ENCODE assay signal across 11 cellular contexts in the genomic region with DNA sequence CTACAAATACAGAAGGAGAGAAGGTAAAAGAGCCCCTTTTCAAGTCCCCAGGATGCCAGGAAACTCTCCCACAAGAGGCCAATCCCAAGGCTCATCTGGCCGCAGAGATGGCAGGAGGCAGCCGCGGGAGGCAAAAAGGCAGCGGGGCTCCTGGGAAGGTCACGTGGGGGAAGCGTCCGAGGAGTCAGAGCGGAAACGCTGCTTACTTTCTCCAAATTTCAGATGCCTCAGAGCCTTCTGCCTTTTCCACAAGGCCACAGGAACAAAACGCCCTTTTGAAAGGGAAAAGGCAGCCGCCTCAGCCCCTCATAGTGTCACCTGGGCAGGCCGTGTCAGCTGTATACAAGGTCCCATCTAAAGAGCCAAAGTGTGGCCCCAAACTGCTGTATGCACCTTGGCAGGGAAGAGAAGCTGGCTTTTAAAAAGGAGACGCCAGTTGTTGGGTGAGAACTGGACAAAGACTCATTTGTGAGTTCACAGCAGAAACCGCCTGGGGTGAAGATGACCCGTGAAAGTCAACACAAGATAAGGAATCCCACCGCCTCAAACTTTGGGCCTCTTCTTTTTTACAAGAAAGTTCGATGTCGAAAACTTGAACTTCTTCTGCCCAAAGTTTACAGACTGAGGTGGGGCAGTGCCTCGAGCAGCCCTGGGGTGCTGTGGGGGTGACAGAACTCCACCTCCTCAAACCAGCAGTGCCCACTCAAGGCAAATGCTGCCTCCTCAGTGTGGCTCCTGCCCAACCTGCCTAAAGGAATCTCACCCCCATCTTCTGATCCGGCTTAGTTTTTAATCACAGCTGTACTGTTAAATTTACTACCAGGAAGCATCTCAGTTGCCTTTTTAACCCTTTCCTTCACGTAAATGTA. TPM values are rescaled to one million over a fixed set of nuclear protein-coding genes. Genes with fewer than 3 reads are reported as not detected.
DNase-seq lines count a peak whose midpoint lies in the region; ATAC-seq and TF ChIP-seq lines count a peak whose summit lies in the region.
"Had no signal": no experiment of that assay in that cellular context is flagged by ENCODE, and none has a peak within 500 bp of the region (broad histone marks: within the 10 kb centered on the region; RNA-seq: fewer than 3 reads in every experiment).

No MANE protein-coding gene starts in this region.

- no peaks in the 10 kb centered on the region for H3K27me3 Mint-ChIP-seq in memory B cell

- no peaks in the 10 kb centered on the region for H3K9me3 Mint-ChIP-seq in activated naive CD4-positive, alpha-beta T cell treated with anti-CD3 and anti-CD28 coated beads, Interleukin-2, amount 50 U/mL, for 72 hours
- no peaks in the 10 kb centered on the region for H3K9me3 Mint-ChIP-seq in memory B cell

- peaks cover 15% of the 10 kb centered on the region for H3K4me1 Mint-ChIP-seq in memory B cell

- no peaks in the 10 kb centered on the region for H3K9me3 ChIP-seq in tibial nerve
- H3K9me3 ChIP-seq: upper lobe of left lung had no signal

- H3K27ac Mint-ChIP-seq in activated naive CD4-positive, alpha-beta T cell treated with anti-CD3 and anti-CD28 coated beads, Interleukin-2, amount 50 U/mL, for 72 hours: peak overlapping the region; percentile 68 to 78
- H3K27ac Mint-ChIP-seq in memory B cell: peak overlapping the region; percentile 72

- no peak for DNase-seq in activated naive CD4-positive, alpha-beta T cell treated with anti-CD3 and anti-CD28 coated beads, Interleukin-2, amount 50 U/mL, for 72 hours (ENCODE audit: low spot score in 2 of 2)
- no peak for DNase-seq in activated naive CD4-positive, alpha-beta T cell treated with Interleukin-2 at 50 U/mL for 16 hours
- peak; percentile 48 for DNase-seq in astrocyte of the spinal cord (ENCODE audit: low read depth, low spot score)
- no peak for DNase-seq in memory B cell (ENCODE audit: low spot score in 2 of 2)
- DNase-seq in tibial nerve (ENCODE audit: low spot score in 2 of 2): no peak
- DNase-seq in cortex of kidney (lab: John Stamatoyannopoulos, UW): no peak
- no peak for DNase-seq in medulla oblongata (ENCODE audit: extremely low spot score)
- no peak for DNase-seq in kidney glomerular epithelial cell (lab: John Stamatoyannopoulos, UW)
- DNase-seq: activated T-cell treated with anti-CD3 and anti-CD28 coated beads, Interleukin-2, amount 50 U/mL, for 48 hours; NCI-H774 had no signal

- 67 to 70% methylated on average over 21 of the region's 21 CpGs for WGBS in tibial nerve, 2 donors

- no peak for ATAC-seq in activated naive CD4-positive, alpha-beta T cell treated with anti-CD3 and anti-CD28 coated beads, Interleukin-2, amount 50 U/mL, for 72 hours
- ATAC-seq in memory B cell (ENCODE audit: low read depth): no peak

- H3K27me3 ChIP-seq in tibial nerve: no peaks in the 10 kb centered on the region
- H3K27me3 ChIP-seq: upper lobe of left lung had no signal

- H3K36me3 Mint-ChIP-seq in activated naive CD4-positive, alpha-beta T cell treated with anti-CD3 and anti-CD28 coated beads, Interleukin-2, amount 50 U/mL, for 72 hours: peaks cover 31 to 50% of the 10 kb centered on the region in 2 donors
- peaks cover 51% of the 10 kb centered on the region for H3K36me3 Mint-ChIP-seq in memory B cell

- H3K4me1 ChIP-seq in tibial nerve: peaks cover 0 to 43% (median 3%) of the 10 kb centered on the region in 4 donors

- in situ Hi-C loops in astrocyte of the spinal cord (cut with HindIII; ENCODE audit: low sequenced_read_pairs): no loop called here

- no peak for TF ChIP-seq POLR2A in tibial nerve (IDR thresholded peaks at IDR 0.05)

- H3K4me3 ChIP-seq in astrocyte of the spinal cord (ENCODE audit: low read depth, low read length): no peak overlapping the region
- H3K4me3 ChIP-seq in tibial nerve: no peak overlapping the region
- H3K4me3 ChIP-seq: upper lobe of left lung had no signal

- no peak overlapping the region for H3K4me3 Mint-ChIP-seq in memory B cell

- no peak for TF ChIP-seq EP300 in tibial nerve (IDR thresholded peaks at IDR 0.05)

- H3K36me3 ChIP-seq in tibial nerve: peaks cover 0 to 98% (median 35%) of the 10 kb centered on the region in 3 donors

- H3K27ac ChIP-seq in tibial nerve: peak overlapping the region in 3 of 4 donors; percentile 56 to 73 (median 58)

- TF ChIP-seq CTCF in astrocyte of the spinal cord (IDR thresholded peaks at IDR 0.05; ENCODE audit: low read depth, low read length) (no peak), tibial nerve (IDR thresholded peaks at IDR 0.05) (no peak)

RNA-seq across cellular contexts. Expression of gene EZR, which starts 45.4 kb away (rescaled TPM):
- 100 to 1,000 TPM; 187 to 207 TPM for total RNA-seq in activated naive CD4-positive, alpha-beta T cell treated with anti-CD3 and anti-CD28 coated beads, Interleukin-2, amount 50 U/mL, for 72 hours
- 100 to 1,000 TPM in 3 of 4 donors, 10 to 100 TPM in 1; 83.7 to 168 (median 144) TPM for total RNA-seq in tibial nerve
